In the genomic region with DNA sequence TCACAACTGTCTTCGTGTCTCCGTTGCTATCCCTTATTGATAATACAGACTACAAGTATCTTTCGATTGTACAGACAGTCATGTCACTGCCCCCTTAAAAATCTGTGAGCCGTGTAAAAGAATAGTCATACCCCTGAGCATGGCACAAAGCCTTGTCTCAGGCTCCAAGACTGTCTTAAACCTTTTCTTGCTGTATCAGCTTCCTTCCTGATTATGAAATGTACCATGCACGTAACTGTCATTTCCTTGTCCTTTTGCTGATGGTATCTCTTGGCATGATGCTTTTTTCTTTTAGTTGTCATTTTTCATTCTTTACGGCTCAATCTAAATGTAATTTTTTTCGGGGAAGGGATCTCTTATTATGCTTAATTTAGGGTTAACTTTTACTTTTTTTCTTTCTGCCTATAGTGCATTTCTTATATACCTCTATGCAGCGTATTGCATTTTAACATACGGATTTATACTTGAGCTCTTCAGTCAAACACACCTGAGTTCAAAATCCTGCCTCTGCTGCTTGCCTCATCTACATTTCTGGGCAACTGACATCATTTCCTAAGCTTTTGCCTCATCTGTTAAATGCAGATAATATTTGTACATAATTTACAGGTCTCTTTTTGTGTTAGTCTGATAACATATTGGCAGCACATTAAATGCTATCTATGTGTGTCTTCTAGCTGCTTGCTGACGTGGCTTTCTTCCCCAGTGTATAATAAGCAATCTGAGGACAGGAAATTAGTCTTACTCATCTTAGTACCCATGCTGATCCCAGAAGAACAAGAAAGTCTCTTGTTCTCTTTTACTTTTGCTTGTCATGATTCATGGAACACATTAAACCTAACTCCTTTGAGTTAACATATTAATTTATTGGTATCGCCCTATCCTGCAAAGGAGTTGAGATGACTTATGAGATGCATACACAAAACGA, we compare ENCODE assay signal across 19 cellular contexts. TPM values are rescaled to one million over a fixed set of nuclear protein-coding genes. Genes with fewer than 3 reads are reported as not detected.
"Had no signal": no experiment of that assay in that cellular context is flagged by ENCODE, and none has a peak within 500 bp of the region (broad histone marks: within the 10 kb centered on the region; RNA-seq: fewer than 3 reads in every experiment).

No MANE protein-coding gene starts in this region.

- H3K27me3 ChIP-seq: ascending aorta, neutrophil, spleen, suprapubic skin had no signal

- DNase-seq: activated CD4-positive, alpha-beta memory T cell treated with anti-CD3 and anti-CD28 coated beads, Interleukin-2, amount 10 ng/mL, durations not matched to agents 7 days and 5 days; activated CD8-positive, alpha-beta memory T cell treated with anti-CD3 and anti-CD28 coated beads, Interleukin-2, amount 50 U/mL, for 4 hours; activated naive CD8-positive, alpha-beta T cell treated with anti-CD3 and anti-CD28 coated beads, Interleukin-2, amount 10 ng/mL, durations not matched to agents 7 days and 5 days; effector CD4-positive, alpha-beta T cell; hypothalamus; left cardiac atrium; mucosa of descending colon; naive thymus-derived CD8-positive, alpha-beta T cell; right cardiac atrium; spleen; stimulated activated CD4-positive, alpha-beta T cell treated with anti-CD3 and anti-CD28 coated beads, Interleukin-2, amount 100 ng/mL, for 24 hours; stimulated activated naive CD4-positive, alpha-beta T cell; SW 1271 had no signal

- H3K36me3 ChIP-seq: ascending aorta, neutrophil, spleen, suprapubic skin had no signal

- ATAC-seq: left cardiac atrium; mucosa of descending colon; naive thymus-derived CD8-positive, alpha-beta T cell; right cardiac atrium had no signal

- H3K27ac ChIP-seq: ascending aorta, coronary artery, neutrophil, spleen, suprapubic skin, VCaP had no signal

- H3K9me3 ChIP-seq: ascending aorta, mucosa of descending colon, neutrophil, suprapubic skin had no signal

- H3K4me1 ChIP-seq: ascending aorta, spleen, suprapubic skin had no signal

- H3K4me3 ChIP-seq: ascending aorta, coronary artery, mucosa of descending colon, spleen, suprapubic skin had no signal

RNA-seq across cellular contexts. Expression of a gene that starts 57.3 kb away (rescaled TPM):
- total RNA-seq: activated CD4-positive, alpha-beta memory T cell treated with anti-CD3 and anti-CD28 coated beads, Interleukin-2, amount 10 ng/mL, durations not matched to agents 7 days and 5 days; activated naive CD8-positive, alpha-beta T cell treated with anti-CD3 and anti-CD28 coated beads, Interleukin-2, amount 10 ng/mL, durations not matched to agents 7 days and 5 days; lung microvascular endothelial cell; naive thymus-derived CD8-positive, alpha-beta T cell had no signal
